In genomic region chr3:192122832-192123594, GRCh38 we compare ENCODE assay signal across 13 cellular contexts.
DNase-seq lines count a peak whose midpoint lies in the region; ATAC-seq, FAIRE-seq and TF ChIP-seq lines count a peak whose summit lies in the region.
"Had no signal": no experiment of that assay in that cellular context is flagged by ENCODE, and none has a peak within 500 bp of the region (broad histone marks: within the 10 kb centered on the region; RNA-seq: fewer than 3 reads in every experiment).

No MANE protein-coding gene starts in this region.

- no peak for FAIRE-seq in HepG2 (lab: Jason Lieb, UNC)

- no peak overlapping the region for H3K4me2 ChIP-seq in HepG2 (ENCODE audit: low read depth, low read length)
- H3K4me2 ChIP-seq: SK-N-SH had no signal

- intact Hi-C loops in HepG2 (cut with micrococcal nuclease; ENCODE audit: unreplicated experiment): no loop called here
- intact Hi-C loops in right lobe of liver (cut with DNase I): no loop called here

- H3K4me3 ChIP-seq in HepG2 (replicated peaks in 1 of 3; ENCODE audit: insufficient read depth in 1 of 3, low read depth in 2 of 3, low read length in 3 of 3): no peak overlapping the region
- H3K4me3 ChIP-seq in right lobe of liver: no peak overlapping the region

- no peak for TF ChIP-seq RAD21 in HepG2 (CRISPR knock-in tag; IDR thresholded peaks at IDR 0.05)

- H2AFZ ChIP-seq in HepG2 (ENCODE audit: low read length): peak overlapping the region; percentile 52

- no peak overlapping the region for H3K27ac Mint-ChIP-seq in activated T-cell treated with anti-CD3 and anti-CD28 coated beads, Interleukin-2, amount 50 U/mL, for 24 hours
- H3K27ac Mint-ChIP-seq: effector memory CD8-positive, alpha-beta T cell; stimulated activated naive CD8-positive, alpha-beta T cell treated with anti-CD3 and anti-CD28 coated beads, Interleukin-15, Interleukin-2, amounts not matched to agents 100 ng/mL and 50 ng/mL, for 24 hours had no signal

- H3K27ac ChIP-seq in HepG2 (ENCODE audit: extremely low read length, insufficient read depth, low read length) (no peak overlapping the region), right lobe of liver (no peak overlapping the region)

- no peaks in the 10 kb centered on the region for H3K36me3 Mint-ChIP-seq in activated T-cell treated with anti-CD3 and anti-CD28 coated beads, Interleukin-2, amount 50 U/mL, for 24 hours (ENCODE audit: low read depth)

- CTCF ChIA-PET in HepG2 (lab: Yijun Ruan, JAX; ENCODE audit: low intra/inter-chr PET ratio, low total read pairs): no interaction called here

- ATAC-seq in HepG2: no peak
- ATAC-seq in right lobe of liver: no peak
- ATAC-seq in HG02884 (IDR thresholded peaks at IDR 0.05; ENCODE audit: unreplicated experiment): peak; percentile 91
- no peak for ATAC-seq in omental fat pad (ENCODE audit: low FRiP score)
- ATAC-seq: effector memory CD8-positive, alpha-beta T cell had no signal

- no peaks in the 10 kb centered on the region for H3K4me1 ChIP-seq in HepG2 (ENCODE audit: insufficient read depth, low read length)
- H3K4me1 ChIP-seq in right lobe of liver: no peaks in the 10 kb centered on the region

- DNase-seq in HepG2 (ENCODE audit: low spot score) (no peak), right lobe of liver (no peak), MV-4-11 (lab: John Stamatoyannopoulos, UW) (peak; percentile 56), NCI-H2107 treated with DMSO at 0.1 percent for 48 hours (lab: John Stamatoyannopoulos, UW; ENCODE audit: unreplicated experiment) (no peak), A172 (ENCODE audit: low spot score) (no peak), omental fat pad (ENCODE audit: low spot score) (no peak)
- DNase-seq in activated T-cell treated with anti-CD3 and anti-CD28 coated beads, Interleukin-2, amount 50 U/mL, for 24 hours: no peak
- DNase-seq: activated effector memory CD4-positive, alpha-beta T cell treated with anti-CD3 and anti-CD28 coated beads, Interleukin-2, amount 50 U/mL, for 16 hours; effector memory CD8-positive, alpha-beta T cell; Kasumi-1; SK-N-SH had no signal

- in situ Hi-C loops in HepG2 (cut with HindIII; ENCODE audit: extremely low pct_ligation_motif_present, low pct_unique_long_range_greater_than_20kb): no loop called here

- H3K27me3 ChIP-seq in HepG2 (ENCODE audit: control insufficient read depth in 1 of 2, insufficient read depth in 2 of 2, low read length in 2 of 2) (no peaks in the 10 kb centered on the region), right lobe of liver (no peaks in the 10 kb centered on the region)

- TF ChIP-seq POLR2A in HepG2 (IDR thresholded peaks at IDR 0.05; ENCODE audit: insufficient read depth in 1 of 2, low read depth in 2 of 2, low read length in 2 of 2) (no peak), right lobe of liver (IDR thresholded peaks at IDR 0.05) (no peak)

- POLR2A ChIA-PET in HepG2 (lab: Yijun Ruan, JAX): no interaction called here

- no peaks in the 10 kb centered on the region for H3K79me2 ChIP-seq in HepG2 (ENCODE audit: insufficient read depth, low read length)

- H3K36me3 ChIP-seq in HepG2 (replicated peaks in 1 of 2; ENCODE audit: control insufficient read depth in 1 of 2, insufficient read depth in 2 of 2, low read length in 2 of 2) (no peaks in the 10 kb centered on the region), right lobe of liver (no peaks in the 10 kb centered on the region)

- 25% methylated on average over 11 of the region's 13 CpGs for WGBS in HepG2 (ENCODE audit: low lambda C conversion rate)
- 56% methylated on average over 9 of the region's 13 CpGs for WGBS in right lobe of liver (ENCODE audit: insufficient coverage, low coverage, low lambda C conversion rate, missing lambda C conversion rate)

- TF ChIP-seq EP300 in HepG2 (IDR thresholded peaks at IDR 0.05; ENCODE audit: low read depth in 2 of 2, low read length in 2 of 2) (no peak), HepG2 (CRISPR knock-in tag; IDR thresholded peaks at IDR 0.05; ENCODE audit: borderline replicate concordance) (no peak)

- no peak overlapping the region for H3K4me3 Mint-ChIP-seq in activated T-cell treated with anti-CD3 and anti-CD28 coated beads, Interleukin-2, amount 50 U/mL, for 24 hours
- H3K4me3 Mint-ChIP-seq: effector memory CD8-positive, alpha-beta T cell; stimulated activated naive CD8-positive, alpha-beta T cell treated with anti-CD3 and anti-CD28 coated beads, Interleukin-15, Interleukin-2, amounts not matched to agents 100 ng/mL and 50 ng/mL, for 24 hours had no signal

- BruUV-seq in HepG2 (replicated peaks; lab: Mats Ljungman, UMichigan): no TSS peak

- no peaks in the 10 kb centered on the region for H3K9me3 ChIP-seq in HepG2 (ENCODE audit: low read length)
- no peaks in the 10 kb centered on the region for H3K9me3 ChIP-seq in right lobe of liver
- H3K9me3 ChIP-seq: SK-N-SH had no signal

- H4K20me1 ChIP-seq in HepG2 (ENCODE audit: insufficient read depth, low read length): no peaks in the 10 kb centered on the region

- TF ChIP-seq CTCF in HepG2 (CRISPR knock-in tag; IDR thresholded peaks at IDR 0.05): no peak
- no peak for TF ChIP-seq CTCF in right lobe of liver (IDR thresholded peaks at IDR 0.05)
- TF ChIP-seq CTCF in omental fat pad (IDR thresholded peaks at IDR 0.05): no peak

- H3K9ac ChIP-seq in HepG2 (ENCODE audit: insufficient read depth, low read depth, low read length): no peak overlapping the region
- H3K9ac ChIP-seq: SK-N-SH had no signal

- no peaks in the 10 kb centered on the region for H3K4me1 Mint-ChIP-seq in activated T-cell treated with anti-CD3 and anti-CD28 coated beads, Interleukin-2, amount 50 U/mL, for 24 hours (ENCODE audit: low read depth)

- no peaks in the 10 kb centered on the region for H3K9me3 Mint-ChIP-seq in activated T-cell treated with anti-CD3 and anti-CD28 coated beads, Interleukin-2, amount 50 U/mL, for 24 hours
- H3K9me3 Mint-ChIP-seq: stimulated activated naive CD8-positive, alpha-beta T cell treated with anti-CD3 and anti-CD28 coated beads, Interleukin-15, Interleukin-2, amounts not matched to agents 100 ng/mL and 50 ng/mL, for 24 hours had no signal

- no peaks in the 10 kb centered on the region for H3K27me3 Mint-ChIP-seq in activated T-cell treated with anti-CD3 and anti-CD28 coated beads, Interleukin-2, amount 50 U/mL, for 24 hours
- H3K27me3 Mint-ChIP-seq: effector memory CD8-positive, alpha-beta T cell; stimulated activated naive CD8-positive, alpha-beta T cell treated with anti-CD3 and anti-CD28 coated beads, Interleukin-15, Interleukin-2, amounts not matched to agents 100 ng/mL and 50 ng/mL, for 24 hours had no signal

TF ChIP-seq in HepG2, 621 proteins besides CTCF, POLR2A, EP300 and RAD21 (continues in another document):
- TF ChIP-seq CAMTA2 (CRISPR knock-in tag; IDR thresholded peaks at IDR 0.05; ENCODE audit: borderline replicate concordance) (no peak), ZNF318 (CRISPR knock-in tag; IDR thresholded peaks at IDR 0.05) (no peak)
